ENCODE assay signal across 8 cellular contexts in genomic region chr12:31073527-31074332, GRCh38. TPM values are rescaled to one million over a fixed set of nuclear protein-coding genes. Genes with fewer than 3 reads are reported as not detected.
A peak's percentile ranks its signal among the peaks of the same experiment; 100 is the strongest.
DNase-seq lines count a peak whose midpoint lies in the region; ATAC-seq and TF ChIP-seq lines count a peak whose summit lies in the region.
"Not testable (repeated sequence)": the region's sequence is repeated elsewhere in the genome, so short reads cannot be mapped to it uniquely, and the experiment has no call there.

DDX11 (plus strand) TSS chr12:31073860; CDS start chr12:31078394, 4,534 bp downstream.

- not testable (repeated sequence) for H3K9me3 Mint-ChIP-seq in WTC11

- peak; percentile 97 for DNase-seq in AG08395 (ENCODE audit: low spot score)
- DNase-seq in NCI-H226: peak; percentile 90
- peak; percentile 94 for DNase-seq in WTC11 (ENCODE audit: low spot score)
- peak; percentile 87 to 88 for DNase-seq in cardiac fibroblast (ENCODE audit: low read depth in 2 of 2)
- peak; percentile 89 for DNase-seq in iris pigment epithelial cell (ENCODE audit: low read depth)
- peak; percentile 86 for DNase-seq in stimulated activated CD4-positive, alpha-beta T cell treated with anti-CD3 and anti-CD28 coated beads, Interleukin-12 subunit alpha, Interleukin-12 subunit beta, amount 100 ng/mL, for 4 hours

- peaks cover 16% of the 10 kb centered on the region for H3K36me3 Mint-ChIP-seq in WTC11

- peaks cover 44% of the 10 kb centered on the region for H3K4me1 Mint-ChIP-seq in WTC11

- peak within 1 kb of the TSS; percentile 59 to 63 for H3K4me3 ChIP-seq in cardiac fibroblast (replicated peaks in 1 of 2; ENCODE audit: low read depth in 2 of 2, low read length in 2 of 2)

- peak; percentile 70 for TF ChIP-seq POLR2A in GM18951 (IDR thresholded peaks at IDR 0.05; ENCODE audit: extremely low read depth, insufficient read depth, insufficient read length)

- in situ Hi-C loops in GM18951 (cut with MboI; ENCODE audit: low sequenced_read_pairs, unreplicated experiment): not testable (repeated sequence)

- peak within 1 kb of the TSS; percentile 92 for H3K27ac Mint-ChIP-seq in WTC11

- H3K27me3 Mint-ChIP-seq in WTC11 (ENCODE audit: low read depth): not testable (repeated sequence)

- POLR2A ChIA-PET in WTC11 (lab: Charles Lee): not testable (repeated sequence)

- not testable (repeated sequence) for TF ChIP-seq CTCF in WTC11 (IDR thresholded peaks at IDR 0.05); cardiac fibroblast (IDR thresholded peaks at IDR 0.05; ENCODE audit: low read depth, low read length)

- ATAC-seq in HG03175 (IDR thresholded peaks at IDR 0.05; ENCODE audit: unreplicated experiment): peak; percentile 93
- ATAC-seq in WTC11: peak; percentile 92

- H3K4me3 Mint-ChIP-seq in WTC11: peak within 1 kb of the TSS; percentile 93

- CTCF ChIA-PET in WTC11 (lab: Charles Lee): interaction anchor here (0.8 to 1.2 kb wide), 2 partner anchors 82 to 161 kb away, joined by 3 read pairs; no protein-coding TSS in a partner anchor

TF ChIP-seq in WTC11, 78 proteins besides CTCF, POLR2A, EP300 and RAD21:
- TF ChIP-seq ARID4B (CRISPR knock-in tag; IDR thresholded peaks at IDR 0.05; ENCODE audit: borderline replicate concordance): peak; percentile 24; the same call in 1 of the 2 replicates
- TF ChIP-seq FOXP1 (CRISPR knock-in tag; IDR thresholded peaks at IDR 0.05; ENCODE audit: borderline replicate concordance): 0 out of 2 replicates have a peak, but pooled peaks have one; percentile 23
- peak; percentile 79 for TF ChIP-seq MAX (CRISPR knock-in tag; IDR thresholded peaks at IDR 0.05)
- TF ChIP-seq E2F5 (CRISPR knock-in tag; IDR thresholded peaks at IDR 0.05): peak; percentile 93
- TF ChIP-seq ZNF232 (CRISPR knock-in tag; IDR thresholded peaks at IDR 0.05): 0 out of 2 replicates have a peak, but pooled peaks have one; percentile 43
- 0 out of 2 replicates have a peak, but pooled peaks have one; percentile 11 for TF ChIP-seq ZNF281 (CRISPR knock-in tag; IDR thresholded peaks at IDR 0.05)
- peak; percentile 52; the same call in 1 of the 2 replicates for TF ChIP-seq GABPB1 (CRISPR knock-in tag; IDR thresholded peaks at IDR 0.05)
- TF ChIP-seq MYBL2 (CRISPR knock-in tag; IDR thresholded peaks at IDR 0.05): peak; percentile 26; the same call in 1 of the 2 replicates
- TF ChIP-seq SP1 (CRISPR knock-in tag; conservative IDR thresholded peaks at IDR 0.05): peak; percentile 30
- TF ChIP-seq, protein P1, sequence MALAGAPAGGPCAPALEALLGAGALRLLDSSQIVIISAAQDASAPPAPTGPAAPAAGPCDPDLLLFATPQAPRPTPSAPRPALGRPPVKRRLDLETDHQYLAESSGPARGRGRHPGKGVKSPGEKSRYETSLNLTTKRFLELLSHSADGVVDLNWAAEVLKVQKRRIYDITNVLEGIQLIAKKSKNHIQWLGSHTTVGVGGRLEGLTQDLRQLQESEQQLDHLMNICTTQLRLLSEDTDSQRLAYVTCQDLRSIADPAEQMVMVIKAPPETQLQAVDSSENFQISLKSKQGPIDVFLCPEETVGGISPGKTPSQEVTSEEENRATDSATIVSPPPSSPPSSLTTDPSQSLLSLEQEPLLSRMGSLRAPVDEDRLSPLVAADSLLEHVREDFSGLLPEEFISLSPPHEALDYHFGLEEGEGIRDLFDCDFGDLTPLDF (CRISPR knock-in tag; IDR thresholded peaks at IDR 0.05): 0 out of 2 replicates have a peak, but pooled peaks have one; percentile 56
- 0 out of 2 replicates have a peak, but pooled peaks have one; percentile 24 for TF ChIP-seq NFYB (CRISPR knock-in tag; conservative IDR thresholded peaks at IDR 0.05; ENCODE audit: low read depth)
- TF ChIP-seq, protein P2, sequence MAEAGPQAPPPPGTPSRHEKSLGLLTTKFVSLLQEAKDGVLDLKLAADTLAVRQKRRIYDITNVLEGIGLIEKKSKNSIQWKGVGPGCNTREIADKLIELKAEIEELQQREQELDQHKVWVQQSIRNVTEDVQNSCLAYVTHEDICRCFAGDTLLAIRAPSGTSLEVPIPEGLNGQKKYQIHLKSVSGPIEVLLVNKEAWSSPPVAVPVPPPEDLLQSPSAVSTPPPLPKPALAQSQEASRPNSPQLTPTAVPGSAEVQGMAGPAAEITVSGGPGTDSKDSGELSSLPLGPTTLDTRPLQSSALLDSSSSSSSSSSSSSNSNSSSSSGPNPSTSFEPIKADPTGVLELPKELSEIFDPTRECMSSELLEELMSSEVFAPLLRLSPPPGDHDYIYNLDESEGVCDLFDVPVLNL (CRISPR knock-in tag; IDR thresholded peaks at IDR 0.05; ENCODE audit: borderline replicate concordance, low read depth): peak; percentile 77
- TF ChIP-seq FOXK1 (CRISPR knock-in tag; IDR thresholded peaks at IDR 0.05): peak; percentile 51; the same call in 1 of the 2 replicates
TF ChIP-seq in WTC11: peak in this region for 13; not testable (repeated sequence) for 65.

RNA-seq across cellular contexts. Expression of gene DDX11, which starts in this region (rescaled TPM):
- total RNA-seq in WTC11 (2021): 179 to 219 TPM (median 186 TPM) in 3 replicates

Comparison
In these comparisons a context has a peak if more than half of its experiments do, and no peak if none do; other contexts are left out.
1. Peak in every context shown above with its lines: DNase-seq, ATAC-seq and H3K4me3 ChIP-seq.